22 cellular contexts compared by ENCODE assay signal in the genomic region with DNA sequence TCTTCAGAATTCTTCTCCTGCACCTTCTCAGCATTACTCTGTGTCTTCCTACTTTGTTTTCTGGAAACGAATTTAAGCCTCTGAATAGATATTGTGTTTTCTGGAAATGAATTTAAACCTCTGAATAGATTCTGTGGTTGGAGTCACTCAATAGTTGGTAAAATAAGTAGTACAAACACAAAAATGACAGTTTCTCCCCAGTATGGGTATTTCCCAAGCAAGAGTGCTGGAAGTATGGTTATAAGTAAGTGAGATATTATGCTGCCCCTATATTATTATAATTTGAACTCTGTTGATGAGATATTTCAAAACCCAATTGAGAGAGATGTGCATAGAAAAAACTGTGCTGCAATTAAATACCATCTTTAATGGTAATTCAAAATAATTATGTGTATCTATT.
"Had no signal": no experiment of that assay in that cellular context is flagged by ENCODE, and none has a peak within 500 bp of the region (broad histone marks: within the 10 kb centered on the region; RNA-seq: fewer than 3 reads in every experiment).

No MANE protein-coding gene starts in this region.

- H3K9ac ChIP-seq: SK-N-SH had no signal

- H3K36me3 ChIP-seq: Peyer's patch, SJSA1 had no signal

- DNase-seq: activated CD4-positive, alpha-beta T cell treated with anti-CD3 and anti-CD28 coated beads, Interleukin-2, amount 10 ng/mL, durations not matched to agents 24 days and 14 days; activated CD4-positive, alpha-beta T cell treated with anti-CD3 and anti-CD28 coated beads, Interleukin-2, amount 50 U/mL, for 4 hours; activated CD8-positive, alpha-beta T cell treated with anti-CD3 and anti-CD28 coated beads for 36 hours; activated effector memory CD4-positive, alpha-beta T cell treated with Interleukin-2 at 50 U/mL for 16 hours; activated naive CD4-positive, alpha-beta T cell treated with anti-CD3 and anti-CD28 coated beads, Interleukin-2, amount 10 ng/mL, durations not matched to agents 7 days and 5 days; activated naive CD8-positive, alpha-beta T cell treated with anti-CD3 and anti-CD28 coated beads, Interleukin-2, amount 50 U/mL, for 24 hours; activated T-cell treated with anti-CD3 and anti-CD28 coated beads, Interleukin-2, amount 50 U/mL, for 4 hours; anterior cingulate cortex; caudate nucleus; cerebellar nuclear complex; NCI-H1105; NCI-H1436; NCI-H1694; NCI-H1930; NCI-H2081 treated with DMSO at 0.1 percent for 48 hours; NCI-H345; NCI-H524 treated with DMSO at 0.1 percent for 48 hours; Peyer's patch; RPMI8226; SHP77 treated with DMSO at 0.1 percent for 48 hours; SK-N-SH had no signal

- H3K27me3 ChIP-seq: Peyer's patch, SJSA1 had no signal

- H3K9me3 ChIP-seq: Peyer's patch, SJSA1 had no signal

- H3K4me1 ChIP-seq: Peyer's patch, SJSA1 had no signal

- H3K4me2 ChIP-seq: SK-N-SH had no signal

- H3K27ac ChIP-seq: Peyer's patch, SJSA1 had no signal

- H3K4me3 ChIP-seq: Peyer's patch, SJSA1 had no signal

- ATAC-seq: activated CD8-positive, alpha-beta T cell treated with anti-CD3 and anti-CD28 coated beads for 36 hours; activated naive CD8-positive, alpha-beta T cell treated with anti-CD3 and anti-CD28 coated beads, Interleukin-2, amount 50 U/mL, for 24 hours; activated T-cell treated with anti-CD3 and anti-CD28 coated beads, Interleukin-2, amount 50 U/mL, for 4 hours had no signal
